ENCODE assay signal across 15 cellular contexts in the genomic region with DNA sequence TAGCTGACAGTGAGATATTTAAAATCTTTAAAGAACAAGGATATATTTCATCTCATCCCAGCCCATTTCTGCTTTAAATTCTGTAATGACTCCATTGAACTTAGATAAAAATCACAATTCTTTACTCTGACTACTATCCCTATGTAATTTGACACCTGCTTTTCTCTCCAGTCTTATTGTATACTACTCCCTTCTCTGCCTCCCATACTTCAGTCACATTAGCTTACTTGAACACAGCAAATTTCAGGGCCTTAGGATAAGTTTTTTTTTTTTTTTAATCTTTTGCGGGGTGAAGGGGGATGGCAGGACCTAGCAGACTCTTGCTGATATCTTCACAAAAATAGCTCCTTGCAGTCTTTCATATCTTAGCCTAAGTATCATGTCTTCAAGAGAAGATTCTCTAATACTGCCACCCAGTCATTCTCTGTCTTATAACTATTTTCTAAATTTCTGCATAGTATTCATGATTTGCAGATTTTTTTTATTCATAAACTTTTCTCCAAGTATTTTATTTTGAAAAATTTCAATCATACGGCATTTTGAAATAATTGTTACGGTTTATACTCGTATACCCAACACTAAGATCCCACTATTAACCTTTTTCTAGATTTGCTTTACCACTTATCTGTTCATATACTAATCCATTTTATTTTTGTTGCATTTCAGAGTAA.
DNase-seq lines count a peak whose midpoint lies in the region; ATAC-seq, FAIRE-seq and TF ChIP-seq lines count a peak whose summit lies in the region.
"Had no signal": no experiment of that assay in that cellular context is flagged by ENCODE, and none has a peak within 500 bp of the region (broad histone marks: within the 10 kb centered on the region; RNA-seq: fewer than 3 reads in every experiment).

No MANE protein-coding gene starts in this region.

- no peaks in the 10 kb centered on the region for H3K23me2 ChIP-seq in H1 (ENCODE audit: low read depth, low read length)

- POLR2A ChIA-PET in A673 (lab: Charles Lee; ENCODE audit: low non-redundant PET) = no interaction called here
- POLR2A ChIA-PET in H1 (lab: Charles Lee; ENCODE audit: partially characterized antibody) = interaction anchor here (0.6 kb wide), 1 partner anchor 12 kb away, joined by 4 read pairs; no protein-coding TSS in a partner anchor

- peaks cover 3% of the 10 kb centered on the region; the same call in 1 of the 3 replicates for H3K36me3 Mint-ChIP-seq in GM23338 (ENCODE audit: low read depth)

- H3K9ac ChIP-seq in H1 (replicated peaks in 1 of 4; ENCODE audit: extremely low read depth in 1 of 4, low read depth in 3 of 4, low read length in 3 of 4) = no peak overlapping the region

- no peak overlapping the region for H2BK15ac ChIP-seq in H1 (ENCODE audit: low read length)

- H3K18ac ChIP-seq in H1 (ENCODE audit: extremely low read depth, low read length) = no peak overlapping the region

- H3K27me3 ChIP-seq in A673 (replicated peaks; ENCODE audit: insufficient read depth, low read depth, low read length, poor library complexity) = no peaks in the 10 kb centered on the region
- H3K27me3 ChIP-seq in GM23338 (ENCODE audit: insufficient read depth) = no peaks in the 10 kb centered on the region
- H3K27me3 ChIP-seq in H1 (replicated peaks in 1 of 4; ENCODE audit: control insufficient read depth in 3 of 4, extremely low read depth in 1 of 4, insufficient read depth in 3 of 4, low read length in 3 of 4) = no peaks in the 10 kb centered on the region

- H3K4me3 ChIP-seq in A673 (ENCODE audit: low read depth, low read length, poor library complexity, severe bottlenecking) (no peak overlapping the region), GM23338 (no peak overlapping the region), H1 (ENCODE audit: extremely low read depth in 1 of 4, insufficient read depth in 2 of 4, low read depth in 3 of 4, low read length in 4 of 4) (no peak overlapping the region)

- H3K4ac ChIP-seq in H1 (replicated peaks; ENCODE audit: insufficient read length, low read depth, low read length) = no peak overlapping the region

- no peak for TF ChIP-seq RAD21 in H1 (IDR thresholded peaks at IDR 0.05 in 1 of 2, conservative IDR thresholded peaks at IDR 0.05 in 1 of 2; ENCODE audit: low read depth in 2 of 2, low read length in 2 of 2)

- H3K9me3 ChIP-seq in A673 (ENCODE audit: low read depth, low read length, poor library complexity, severe bottlenecking) = peaks cover 5% of the 10 kb centered on the region
- no peaks in the 10 kb centered on the region for H3K9me3 ChIP-seq in H1 (ENCODE audit: insufficient read depth in 2 of 2, low read depth in 1 of 2, low read length in 1 of 2)

- H3K4me1 Mint-ChIP-seq in GM23338 = peaks cover 44% of the 10 kb centered on the region

- no TSS peak for BruUV-seq in A673 (replicated peaks; lab: Mats Ljungman, UMichigan)

- H2AFZ ChIP-seq in GM23338 (no peak overlapping the region), H1 (ENCODE audit: low read length) (no peak overlapping the region)

- no peaks in the 10 kb centered on the region for H3K79me1 ChIP-seq in H1 (ENCODE audit: low read depth, low read length)

- no peak overlapping the region for H3K23ac ChIP-seq in H1 (ENCODE audit: insufficient read length)

- H3K79me2 ChIP-seq in GM23338 (replicated peaks; ENCODE audit: insufficient read depth) = no peaks in the 10 kb centered on the region
- 0 out of 4 replicates have a peak, but pooled peaks cover 0 to 4% of the 10 kb centered on the region in 2 experiments for H3K79me2 ChIP-seq in H1 (ENCODE audit: control insufficient read depth in 1 of 2, insufficient read depth in 2 of 2, low read length in 2 of 2)

- no peak for FAIRE-seq in H1 (lab: Jason Lieb, UNC)
- FAIRE-seq: RCC 7860 had no signal

- no peak overlapping the region for H4K8ac ChIP-seq in H1 (ENCODE audit: extremely low read depth, insufficient read depth, low read length)

- H3K4me1 ChIP-seq in A673 (ENCODE audit: insufficient read depth, low read length, poor library complexity, severe bottlenecking) = peaks cover 51% of the 10 kb centered on the region
- H3K4me1 ChIP-seq in GM23338 (ENCODE audit: insufficient read depth) = peaks cover 44% of the 10 kb centered on the region
- peaks cover 0 to 10% (median 0%) of the 10 kb centered on the region in 4 experiments; a peak in 3 of 7 replicates for H3K4me1 ChIP-seq in H1 (replicated peaks in 1 of 4; ENCODE audit: control insufficient read depth in 3 of 4, insufficient read depth in 4 of 4, low read length in 3 of 4)

- H4K5ac ChIP-seq in H1 (ENCODE audit: insufficient read length, low read depth, low read length) = no peak overlapping the region

- H3K27me3 Mint-ChIP-seq in GM23338 (ENCODE audit: insufficient read depth, low read depth, poor library complexity) = peaks cover 5% of the 10 kb centered on the region
- H3K27me3 Mint-ChIP-seq: CD8-positive, alpha-beta memory T cell had no signal

- H2BK12ac ChIP-seq in H1 (ENCODE audit: low read depth, low read length) = no peak overlapping the region

- H2BK5ac ChIP-seq in H1 (ENCODE audit: low read depth, low read length) = no peak overlapping the region

- H3K9me3 Mint-ChIP-seq in GM23338 = no peaks in the 10 kb centered on the region
- H3K9me3 Mint-ChIP-seq: CD8-positive, alpha-beta memory T cell had no signal

- 89% methylated on average over 4 of the region's 4 CpGs; no CpG with 5 or more reads in 1 of the 2 experiments for WGBS in H1 (ENCODE audit: extremely low coverage in 1 of 2, insufficient coverage in 1 of 2, insufficient read length in 1 of 2, insufficient replicate concordance in 2 of 2, low coverage in 1 of 2, low lambda C conversion rate in 2 of 2, missing lambda C conversion rate in 1 of 2), 2 experiments

- no peaks in the 10 kb centered on the region for H3K9me2 ChIP-seq in GM23338 (ENCODE audit: insufficient read depth)

- no peak for TF ChIP-seq CTCF in A673 (conservative IDR thresholded peaks at IDR 0.05; ENCODE audit: low read depth, low read length)
- no peak for TF ChIP-seq CTCF in GM23338 (conservative IDR thresholded peaks at IDR 0.05; ENCODE audit: low read depth in 2 of 2)
- no peak for TF ChIP-seq CTCF in H1 (IDR thresholded peaks at IDR 0.05; ENCODE audit: control extremely low read depth in 1 of 3, insufficient read depth in 1 of 3, low read depth in 1 of 3, low read length in 3 of 3)

- H3K36me3 ChIP-seq in A673 (ENCODE audit: insufficient read depth, low read length, poor library complexity, severe bottlenecking) = no peaks in the 10 kb centered on the region
- no peaks in the 10 kb centered on the region for H3K36me3 ChIP-seq in GM23338 (ENCODE audit: insufficient read depth)
- no peaks in the 10 kb centered on the region for H3K36me3 ChIP-seq in H1 (ENCODE audit: control insufficient read depth in 2 of 4, insufficient read depth in 4 of 4, low read length in 3 of 4)

- no peaks in the 10 kb centered on the region for H4K20me1 ChIP-seq in GM23338 (replicated peaks; ENCODE audit: insufficient read depth)
- H4K20me1 ChIP-seq in H1 (replicated peaks in 1 of 2; ENCODE audit: control insufficient read depth in 1 of 2, insufficient read depth in 2 of 2, low read length in 2 of 2) = no peaks in the 10 kb centered on the region

- TF ChIP-seq EP300 in H1 (IDR thresholded peaks at IDR 0.05; ENCODE audit: borderline replicate concordance in 1 of 2, low read depth in 2 of 2, low read length in 2 of 2) = no peak

- intact Hi-C loops in A673 (cut with micrococcal nuclease; ENCODE audit: unreplicated experiment) = no loop called here

- H3K4me3 Mint-ChIP-seq in GM23338 = no peak overlapping the region
- H3K4me3 Mint-ChIP-seq: CD8-positive, alpha-beta memory T cell had no signal

- H3K14ac ChIP-seq in H1 (ENCODE audit: insufficient read length) = no peak overlapping the region

- H3K27ac ChIP-seq in A673 (ENCODE audit: low read depth, low read length, poor library complexity, severe bottlenecking) (peak overlapping the region; percentile 0), GM23338 (ENCODE audit: low read depth) (no peak overlapping the region), H1 (ENCODE audit: low read depth, low read length) (no peak overlapping the region)

- no peak overlapping the region for H2BK20ac ChIP-seq in H1 (ENCODE audit: low read length)

- CTCF ChIA-PET in A673 (lab: Charles Lee) (interaction anchor here (0.6 kb wide), 1 partner anchor 281 kb away, joined by 4 read pairs; no protein-coding TSS in a partner anchor), H1 (lab: Charles Lee; ENCODE audit: partially characterized antibody) (interaction anchor here (1.0 kb wide), 1 partner anchor 9 kb away, joined by 4 read pairs; no protein-coding TSS in a partner anchor)

- H2AK5ac ChIP-seq in H1 (ENCODE audit: low read depth, low read length) = no peak overlapping the region

- H3K27ac Mint-ChIP-seq in GM23338 = no peak overlapping the region; the same call in 1 of the 2 replicates
- H3K27ac Mint-ChIP-seq: CD8-positive, alpha-beta memory T cell had no signal

- no peaks in the 10 kb centered on the region for H3F3A ChIP-seq in GM23338 (replicated peaks; ENCODE audit: low read depth)

- H3K56ac ChIP-seq in H1 (replicated peaks; ENCODE audit: insufficient read length, low read depth, low read length) = no peak overlapping the region

- no peak overlapping the region for H2BK120ac ChIP-seq in H1 (replicated peaks; ENCODE audit: low read depth, low read length)

- TF ChIP-seq POLR2A in H1 (IDR thresholded peaks at IDR 0.05; ENCODE audit: control extremely low read depth in 1 of 2, low read depth in 2 of 2, low read length in 2 of 2) = no peak

- DNase-seq in A673 (ENCODE audit: low spot score) = peak; percentile 42
- DNase-seq in GM23338 (ENCODE audit: low spot score) = no peak
- DNase-seq in NCI-H69 (lab: John Stamatoyannopoulos, UW) = peak; percentile 27
- DNase-seq in H1 (ENCODE audit: low read depth in 1 of 2, low spot score in 2 of 2) = no peak
- DNase-seq in NCI-H2196 (lab: John Stamatoyannopoulos, UW; ENCODE audit: unreplicated experiment) = no peak
- DNase-seq in activated CD4-positive, CD25-positive, alpha-beta regulatory T cell treated with anti-CD3 and anti-CD28 coated beads, Interleukin-2, amount 50 U/mL, for 72 hours = no peak
- DNase-seq: CD8-positive, alpha-beta memory T cell; DND-41; H7; Karpas-422; NCI-H2029; NCI-H446; NCI-H82 had no signal

- ATAC-seq in GM23338 (peak; percentile 72), GM21390 (IDR thresholded peaks at IDR 0.05; ENCODE audit: unreplicated experiment) (no peak)

- H3K4me2 ChIP-seq in GM23338 (peak overlapping the region; percentile 3; the same call in 1 of the 2 replicates), H1 (ENCODE audit: insufficient read depth in 1 of 2, low read depth in 2 of 2, low read length in 2 of 2) (no peak overlapping the region)

- no peak overlapping the region for H4K91ac ChIP-seq in H1 (replicated peaks; ENCODE audit: insufficient read length, low read length)

TF ChIP-seq in GM23338, 12 proteins besides CTCF, POLR2A, EP300 and RAD21 (continues in another document):
- TF ChIP-seq JUNB (IDR thresholded peaks at IDR 0.05; ENCODE audit: unreplicated experiment) (no peak), EZH2phosphoT487 (IDR thresholded peaks at IDR 0.05; ENCODE audit: unreplicated experiment) (no peak), CREB1 (CRISPR knock-in tag; IDR thresholded peaks at IDR 0.05; ENCODE audit: low read depth) (no peak)

TF ChIP-seq in H1, 55 proteins besides CTCF, POLR2A, EP300 and RAD21 (continues in another document):
- TF ChIP-seq EGR1 (IDR thresholded peaks at IDR 0.05; ENCODE audit: borderline replicate concordance, low read depth, low read length) (no peak), SIRT6 (IDR thresholded peaks at IDR 0.05; ENCODE audit: low read length) (no peak), SAP30 (IDR thresholded peaks at IDR 0.05; ENCODE audit: insufficient read depth, insufficient replicate concordance, low read length) (no peak)

Comparison
In these comparisons a context has a peak if more than half of its experiments do, and no peak if none do; other contexts are left out.
1. DNase-seq: peak in A673 (single experiment) and NCI-H69 (single experiment); none in GM23338 (single experiment), H1 (0 of 2), NCI-H2196 (single experiment) and activated CD4-positive, CD25-positive, alpha-beta regulatory T cell treated with anti-CD3 and anti-CD28 coated beads, Interleukin-2, amount 50 U/mL, for 72 hours (single experiment).